32 cellular contexts compared by ENCODE assay signal in genomic region chr5:26193626-26194025, GRCh38.
"Had no signal": no experiment of that assay in that cellular context is flagged by ENCODE, and none has a peak within 500 bp of the region (broad histone marks: within the 10 kb centered on the region; RNA-seq: fewer than 3 reads in every experiment).

No MANE protein-coding gene starts in this region.

- H3K4me1 ChIP-seq: ascending aorta had no signal

- H3K36me3 ChIP-seq: ascending aorta, cardiac muscle cell had no signal

- H3K27ac ChIP-seq: ascending aorta, cardiac muscle cell, VCaP had no signal

- H3K4me3 ChIP-seq: ascending aorta, cardiac muscle cell had no signal

- ATAC-seq: activated CD8-positive, alpha-beta T cell treated with anti-CD3 and anti-CD28 coated beads for 36 hours; activated naive CD8-positive, alpha-beta T cell treated with anti-CD3 and anti-CD28 coated beads, Interleukin-2, amount 50 U/mL, for 24 hours; activated T-cell treated with anti-CD3 and anti-CD28 coated beads, Interleukin-2, amount 50 U/mL, for 4 hours; activated T-cell treated with anti-CD3 and anti-CD28 coated beads, Interleukin-2, amount 50 U/mL, for 72 hours; activated T-helper 17 cell treated with anti-CD3 and anti-CD28 coated beads, Interleukin-2, amount 50 U/mL, for 72 hours had no signal

- DNase-seq: activated B cell treated with CpG ODN at 0.5 μM for 24 hours; activated CD4-positive, alpha-beta memory T cell treated with anti-CD3 and anti-CD28 coated beads for 36 hours; activated CD4-positive, alpha-beta T cell treated with anti-CD3 and anti-CD28 coated beads for 4 hours; activated CD4-positive, alpha-beta T cell treated with anti-CD3 and anti-CD28 coated beads, Interleukin-2, amount 10 ng/mL, durations not matched to agents 24 days and 14 days; activated CD4-positive, alpha-beta T cell treated with anti-CD3 and anti-CD28 coated beads, Interleukin-2, amount 50 U/mL, for 1 hour; activated CD4-positive, alpha-beta T cell treated with anti-CD3 and anti-CD28 coated beads, Interleukin-2, amount 50 U/mL, for 4 hours; activated CD4-positive, CD25-positive, alpha-beta regulatory T cell treated with anti-CD3 and anti-CD28 coated beads, Interleukin-2, amount 50 U/mL, for 72 hours; activated CD8-positive, alpha-beta memory T cell treated with anti-CD3 and anti-CD28 coated beads, Interleukin-2, amount 50 U/mL, for 4 hours; activated CD8-positive, alpha-beta T cell treated with anti-CD3 and anti-CD28 coated beads for 36 hours; activated effector memory CD4-positive, alpha-beta T cell treated with Interleukin-2 at 50 U/mL for 16 hours; activated gamma-delta T cell; activated naive CD4-positive, alpha-beta T cell treated with anti-CD3 and anti-CD28 coated beads, Interleukin-2, amount 10 ng/mL, durations not matched to agents 7 days and 5 days; activated naive CD4-positive, alpha-beta T cell treated with Interleukin-2 at 50 U/mL for 16 hours; activated naive CD8-positive, alpha-beta T cell treated with anti-CD3 and anti-CD28 coated beads, Interleukin-2, amount 10 ng/mL, durations not matched to agents 7 days and 5 days; activated naive CD8-positive, alpha-beta T cell treated with anti-CD3 and anti-CD28 coated beads, Interleukin-2, amount 50 U/mL, for 24 hours; activated T-cell treated with anti-CD3 and anti-CD28 coated beads for 4 hours; activated T-cell treated with anti-CD3 and anti-CD28 coated beads, Interleukin-2, amount 50 U/mL, for 1 hour; activated T-cell treated with anti-CD3 and anti-CD28 coated beads, Interleukin-2, amount 50 U/mL, for 4 hours; activated T-cell treated with anti-CD3 and anti-CD28 coated beads, Interleukin-2, amount 50 U/mL, for 72 hours; amygdala; anterior cingulate cortex; caudate nucleus; cerebellar nuclear complex; T-helper 1 cell; T-helper 2 cell; T-helper 9 cell had no signal

- H3K9me3 ChIP-seq: ascending aorta had no signal

- FAIRE-seq: bronchial epithelial cell, TTC549 had no signal

- H3K27me3 ChIP-seq: ascending aorta, cardiac muscle cell had no signal
